Comparison of ENCODE assay signal across 1 cellular context in the genomic region with DNA sequence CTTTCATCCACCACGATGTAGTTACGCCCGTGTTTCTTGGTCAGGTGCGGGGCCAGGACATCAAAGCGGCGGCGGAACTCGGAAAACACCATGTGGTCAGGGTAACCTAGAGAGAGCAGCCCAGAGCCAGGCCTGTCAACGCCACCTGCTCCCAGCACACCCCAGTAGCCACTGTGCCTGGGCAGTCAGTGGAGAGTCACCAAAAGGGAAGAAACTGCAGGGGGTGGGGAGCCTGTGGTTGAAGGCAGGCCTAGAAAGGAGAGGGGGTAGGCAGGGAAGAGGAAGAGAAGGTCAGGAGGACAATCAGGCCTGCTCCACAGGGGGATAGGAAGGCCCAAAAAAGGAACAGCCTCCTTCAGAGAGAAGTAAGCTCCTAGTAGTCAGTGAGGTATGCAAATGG.
TF ChIP-seq lines count a peak whose summit lies in the region.

No MANE protein-coding gene starts in this region.

TF ChIP-seq in GM23338, 12 proteins besides CTCF, POLR2A, EP300 and RAD21 (continued from another document):
- TF ChIP-seq, protein P1, sequence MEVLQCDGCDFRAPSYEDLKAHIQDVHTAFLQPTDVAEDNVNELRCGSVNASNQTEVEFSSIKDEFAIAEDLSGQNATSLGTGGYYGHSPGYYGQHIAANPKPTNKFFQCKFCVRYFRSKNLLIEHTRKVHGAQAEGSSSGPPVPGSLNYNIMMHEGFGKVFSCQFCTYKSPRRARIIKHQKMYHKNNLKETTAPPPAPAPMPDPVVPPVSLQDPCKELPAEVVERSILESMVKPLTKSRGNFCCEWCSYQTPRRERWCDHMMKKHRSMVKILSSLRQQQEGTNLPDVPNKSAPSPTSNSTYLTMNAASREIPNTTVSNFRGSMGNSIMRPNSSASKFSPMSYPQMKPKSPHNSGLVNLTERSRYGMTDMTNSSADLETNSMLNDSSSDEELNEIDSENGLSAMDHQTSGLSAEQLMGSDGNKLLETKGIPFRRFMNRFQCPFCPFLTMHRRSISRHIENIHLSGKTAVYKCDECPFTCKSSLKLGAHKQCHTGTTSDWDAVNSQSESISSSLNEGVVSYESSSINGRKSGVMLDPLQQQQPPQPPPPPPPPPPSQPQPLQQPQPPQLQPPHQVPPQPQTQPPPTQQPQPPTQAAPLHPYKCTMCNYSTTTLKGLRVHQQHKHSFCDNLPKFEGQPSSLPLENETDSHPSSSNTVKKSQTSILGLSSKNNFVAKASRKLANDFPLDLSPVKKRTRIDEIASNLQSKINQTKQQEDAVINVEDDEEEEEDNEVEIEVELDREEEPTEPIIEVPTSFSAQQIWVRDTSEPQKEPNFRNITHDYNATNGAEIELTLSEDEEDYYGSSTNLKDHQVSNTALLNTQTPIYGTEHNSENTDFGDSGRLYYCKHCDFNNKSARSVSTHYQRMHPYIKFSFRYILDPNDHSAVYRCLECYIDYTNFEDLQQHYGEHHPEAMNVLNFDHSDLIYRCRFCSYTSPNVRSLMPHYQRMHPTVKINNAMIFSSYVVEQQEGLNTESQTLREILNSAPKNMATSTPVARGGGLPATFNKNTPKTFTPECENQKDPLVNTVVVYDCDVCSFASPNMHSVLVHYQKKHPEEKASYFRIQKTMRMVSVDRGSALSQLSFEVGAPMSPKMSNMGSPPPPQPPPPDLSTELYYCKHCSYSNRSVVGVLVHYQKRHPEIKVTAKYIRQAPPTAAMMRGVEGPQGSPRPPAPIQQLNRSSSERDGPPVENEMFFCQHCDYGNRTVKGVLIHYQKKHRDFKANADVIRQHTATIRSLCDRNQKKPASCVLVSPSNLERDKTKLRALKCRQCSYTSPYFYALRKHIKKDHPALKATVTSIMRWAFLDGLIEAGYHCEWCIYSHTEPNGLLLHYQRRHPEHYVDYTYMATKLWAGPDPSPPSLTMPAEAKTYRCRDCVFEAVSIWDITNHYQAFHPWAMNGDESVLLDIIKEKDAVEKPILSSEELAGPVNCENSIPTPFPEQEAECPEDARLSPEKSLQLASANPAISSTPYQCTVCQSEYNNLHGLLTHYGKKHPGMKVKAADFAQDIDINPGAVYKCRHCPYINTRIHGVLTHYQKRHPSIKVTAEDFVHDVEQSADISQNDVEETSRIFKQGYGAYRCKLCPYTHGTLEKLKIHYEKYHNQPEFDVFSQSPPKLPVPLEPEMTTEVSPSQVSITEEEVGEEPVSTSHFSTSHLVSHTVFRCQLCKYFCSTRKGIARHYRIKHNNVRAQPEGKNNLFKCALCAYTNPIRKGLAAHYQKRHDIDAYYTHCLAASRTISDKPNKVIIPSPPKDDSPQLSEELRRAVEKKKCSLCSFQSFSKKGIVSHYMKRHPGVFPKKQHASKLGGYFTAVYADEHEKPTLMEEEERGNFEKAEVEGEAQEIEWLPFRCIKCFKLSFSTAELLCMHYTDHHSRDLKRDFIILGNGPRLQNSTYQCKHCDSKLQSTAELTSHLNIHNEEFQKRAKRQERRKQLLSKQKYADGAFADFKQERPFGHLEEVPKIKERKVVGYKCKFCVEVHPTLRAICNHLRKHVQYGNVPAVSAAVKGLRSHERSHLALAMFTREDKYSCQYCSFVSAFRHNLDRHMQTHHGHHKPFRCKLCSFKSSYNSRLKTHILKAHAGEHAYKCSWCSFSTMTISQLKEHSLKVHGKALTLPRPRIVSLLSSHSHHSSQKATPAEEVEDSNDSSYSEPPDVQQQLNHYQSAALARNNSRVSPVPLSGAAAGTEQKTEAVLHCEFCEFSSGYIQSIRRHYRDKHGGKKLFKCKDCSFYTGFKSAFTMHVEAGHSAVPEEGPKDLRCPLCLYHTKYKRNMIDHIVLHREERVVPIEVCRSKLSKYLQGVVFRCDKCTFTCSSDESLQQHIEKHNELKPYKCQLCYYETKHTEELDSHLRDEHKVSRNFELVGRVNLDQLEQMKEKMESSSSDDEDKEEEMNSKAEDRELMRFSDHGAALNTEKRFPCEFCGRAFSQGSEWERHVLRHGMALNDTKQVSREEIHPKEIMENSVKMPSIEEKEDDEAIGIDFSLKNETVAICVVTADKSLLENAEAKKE (CRISPR knock-in tag; IDR thresholded peaks at IDR 0.05) = no peak
- TF ChIP-seq ZNF114 (CRISPR knock-in tag; IDR thresholded peaks at IDR 0.05) (no peak), NANOG (IDR thresholded peaks at IDR 0.05; ENCODE audit: borderline replicate concordance) (no peak)
- TF ChIP-seq, protein P2, sequence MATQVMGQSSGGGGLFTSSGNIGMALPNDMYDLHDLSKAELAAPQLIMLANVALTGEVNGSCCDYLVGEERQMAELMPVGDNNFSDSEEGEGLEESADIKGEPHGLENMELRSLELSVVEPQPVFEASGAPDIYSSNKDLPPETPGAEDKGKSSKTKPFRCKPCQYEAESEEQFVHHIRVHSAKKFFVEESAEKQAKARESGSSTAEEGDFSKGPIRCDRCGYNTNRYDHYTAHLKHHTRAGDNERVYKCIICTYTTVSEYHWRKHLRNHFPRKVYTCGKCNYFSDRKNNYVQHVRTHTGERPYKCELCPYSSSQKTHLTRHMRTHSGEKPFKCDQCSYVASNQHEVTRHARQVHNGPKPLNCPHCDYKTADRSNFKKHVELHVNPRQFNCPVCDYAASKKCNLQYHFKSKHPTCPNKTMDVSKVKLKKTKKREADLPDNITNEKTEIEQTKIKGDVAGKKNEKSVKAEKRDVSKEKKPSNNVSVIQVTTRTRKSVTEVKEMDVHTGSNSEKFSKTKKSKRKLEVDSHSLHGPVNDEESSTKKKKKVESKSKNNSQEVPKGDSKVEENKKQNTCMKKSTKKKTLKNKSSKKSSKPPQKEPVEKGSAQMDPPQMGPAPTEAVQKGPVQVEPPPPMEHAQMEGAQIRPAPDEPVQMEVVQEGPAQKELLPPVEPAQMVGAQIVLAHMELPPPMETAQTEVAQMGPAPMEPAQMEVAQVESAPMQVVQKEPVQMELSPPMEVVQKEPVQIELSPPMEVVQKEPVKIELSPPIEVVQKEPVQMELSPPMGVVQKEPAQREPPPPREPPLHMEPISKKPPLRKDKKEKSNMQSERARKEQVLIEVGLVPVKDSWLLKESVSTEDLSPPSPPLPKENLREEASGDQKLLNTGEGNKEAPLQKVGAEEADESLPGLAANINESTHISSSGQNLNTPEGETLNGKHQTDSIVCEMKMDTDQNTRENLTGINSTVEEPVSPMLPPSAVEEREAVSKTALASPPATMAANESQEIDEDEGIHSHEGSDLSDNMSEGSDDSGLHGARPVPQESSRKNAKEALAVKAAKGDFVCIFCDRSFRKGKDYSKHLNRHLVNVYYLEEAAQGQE (IDR thresholded peaks at IDR 0.05; ENCODE audit: unreplicated experiment) = no peak
